13 cellular contexts compared by ENCODE assay signal in genomic region chr12:127284870-127285431, GRCh38.
A peak's percentile ranks its signal among the peaks of the same experiment; 100 is the strongest.
DNase-seq lines count a peak whose midpoint lies in the region; ATAC-seq, FAIRE-seq and TF ChIP-seq lines count a peak whose summit lies in the region.
"Had no signal": no experiment of that assay in that cellular context is flagged by ENCODE, and none has a peak within 500 bp of the region (broad histone marks: within the 10 kb centered on the region; RNA-seq: fewer than 3 reads in every experiment).

No MANE protein-coding gene starts in this region.

- intact Hi-C loops in lower leg skin (cut with DNase I; ENCODE audit: low total_unique reads) = no loop called here
- intact Hi-C loops in natural killer cell (cut with micrococcal nuclease) = no loop called here

- TF ChIP-seq CTCF in AG10803 (conservative IDR thresholded peaks at IDR 0.05; ENCODE audit: low read length) (no peak), choroid plexus epithelial cell (conservative IDR thresholded peaks at IDR 0.05; ENCODE audit: low read depth, low read length) (no peak), lower leg skin (IDR thresholded peaks at IDR 0.05) (no peak), natural killer cell (IDR thresholded peaks at IDR 0.05) (no peak)

- DNase-seq in AG10803 (ENCODE audit: low read depth) (peak; percentile 99), HTR-8/SVneo (ENCODE audit: insufficient read length, low spot score) (peak; percentile 17), choroid plexus epithelial cell (ENCODE audit: low read depth) (peak; percentile 72), lower leg skin (ENCODE audit: low spot score in 2 of 2) (peak; percentile 22 to 76), NCI-H2107 (lab: John Stamatoyannopoulos, UW) (no peak), natural killer cell (no peak), DMS114 treated with DMSO at 0.1 percent for 48 hours (lab: John Stamatoyannopoulos, UW; ENCODE audit: unreplicated experiment) (no peak)
- no peak for DNase-seq in stimulated activated naive CD4-positive, alpha-beta T cell (lab: John Stamatoyannopoulos, UW)
- DNase-seq: colonic mucosa, NCI-H2171, stomach had no signal

- no peak overlapping the region for H3K4me3 ChIP-seq in AG10803 (ENCODE audit: low read length)
- H3K4me3 ChIP-seq in choroid plexus epithelial cell (ENCODE audit: low read depth, low read length) = no peak overlapping the region
- H3K4me3 ChIP-seq in lower leg skin (ENCODE audit: low read depth, poor library complexity, severe bottlenecking) = no peak overlapping the region
- H3K4me3 ChIP-seq: colonic mucosa, stomach had no signal

- no peaks in the 10 kb centered on the region for H3K9me3 Mint-ChIP-seq in natural killer cell
- H3K9me3 Mint-ChIP-seq: natural killer cell treated with Interleukin-12 subunit alpha and Interleukin-12 subunit beta and Interleukin-15 and Interleukin-18, amount 100 ng/mL, for 72 hours had no signal

- FAIRE-seq in HTR-8/SVneo (lab: Jason Lieb, UNC) = no peak

- H3K36me3 Mint-ChIP-seq in natural killer cell = no peaks in the 10 kb centered on the region
- H3K36me3 Mint-ChIP-seq: natural killer cell treated with Interleukin-12 subunit alpha and Interleukin-12 subunit beta and Interleukin-15 and Interleukin-18, amount 100 ng/mL, for 72 hours had no signal

- no peak overlapping the region for H3K27ac Mint-ChIP-seq in natural killer cell
- H3K27ac Mint-ChIP-seq: natural killer cell treated with Interleukin-12 subunit alpha and Interleukin-12 subunit beta and Interleukin-15 and Interleukin-18, amount 100 ng/mL, for 72 hours had no signal

- H3K4me3 Mint-ChIP-seq in natural killer cell = no peak overlapping the region
- H3K4me3 Mint-ChIP-seq: natural killer cell treated with Interleukin-12 subunit alpha and Interleukin-12 subunit beta and Interleukin-15 and Interleukin-18, amount 100 ng/mL, for 72 hours had no signal

- no peak for ATAC-seq in natural killer cell
- ATAC-seq: Panc1 had no signal

- 32 to 43% methylated on average over 3 of the region's 3 CpGs for whole genome bisulfite sequencing in lower leg skin, 2 donors

- no peak for TF ChIP-seq POLR2A in lower leg skin (IDR thresholded peaks at IDR 0.05)

- peaks cover 0 to 7% of the 10 kb centered on the region in 2 donors for H3K4me1 Mint-ChIP-seq in natural killer cell

- H3K27me3 Mint-ChIP-seq in natural killer cell (ENCODE audit: low read depth in 2 of 2) = peaks cover 0 to 2% of the 10 kb centered on the region in 2 donors

Comparison
In these comparisons a context has a peak if more than half of its experiments do, and no peak if none do; other contexts are left out.
1. DNase-seq: peak in AG10803 (single experiment), HTR-8/SVneo (single experiment), choroid plexus epithelial cell (single experiment) and lower leg skin (2 of 2); none in NCI-H2107 (single experiment), natural killer cell (single experiment), DMS114 treated with DMSO at 0.1 percent for 48 hours (single experiment) and stimulated activated naive CD4-positive, alpha-beta T cell (0 of 6).